Comparison of ENCODE assay signal across 1 cellular context in the genomic region with DNA sequence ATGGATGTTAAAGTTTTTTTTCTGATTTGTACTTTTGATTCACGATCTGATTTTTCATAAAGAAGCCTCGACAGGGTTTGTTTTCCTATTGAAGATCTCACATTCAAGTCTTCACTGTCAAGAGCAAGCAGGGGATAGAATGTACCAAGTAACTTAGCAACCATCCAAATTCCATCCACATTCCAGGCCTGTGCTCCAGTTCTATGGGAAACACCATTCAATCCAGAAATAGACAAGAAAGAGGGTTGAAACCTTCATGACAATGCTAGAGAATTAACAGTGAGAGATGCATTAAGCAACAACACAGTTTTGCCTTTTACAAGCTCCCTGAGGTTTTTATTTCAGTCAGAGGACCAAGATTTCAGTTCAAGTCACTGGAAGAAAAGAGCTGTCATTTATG.
TF ChIP-seq lines count a peak whose summit lies in the region.

No MANE protein-coding gene starts in this region.

TF ChIP-seq in GM23338, 12 proteins besides CTCF, POLR2A, EP300 and RAD21 (continued from another document):
- TF ChIP-seq, protein P1, sequence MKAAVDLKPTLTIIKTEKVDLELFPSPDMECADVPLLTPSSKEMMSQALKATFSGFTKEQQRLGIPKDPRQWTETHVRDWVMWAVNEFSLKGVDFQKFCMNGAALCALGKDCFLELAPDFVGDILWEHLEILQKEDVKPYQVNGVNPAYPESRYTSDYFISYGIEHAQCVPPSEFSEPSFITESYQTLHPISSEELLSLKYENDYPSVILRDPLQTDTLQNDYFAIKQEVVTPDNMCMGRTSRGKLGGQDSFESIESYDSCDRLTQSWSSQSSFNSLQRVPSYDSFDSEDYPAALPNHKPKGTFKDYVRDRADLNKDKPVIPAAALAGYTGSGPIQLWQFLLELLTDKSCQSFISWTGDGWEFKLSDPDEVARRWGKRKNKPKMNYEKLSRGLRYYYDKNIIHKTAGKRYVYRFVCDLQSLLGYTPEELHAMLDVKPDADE (IDR thresholded peaks at IDR 0.05): no peak
- TF ChIP-seq STAT1 (IDR thresholded peaks at IDR 0.05; ENCODE audit: unreplicated experiment) (no peak), EZH2phosphoT487 (IDR thresholded peaks at IDR 0.05; ENCODE audit: unreplicated experiment) (no peak), ZNF331 (CRISPR knock-in tag; IDR thresholded peaks at IDR 0.05; ENCODE audit: low read depth) (no peak), POLR2AphosphoS5 (IDR thresholded peaks at IDR 0.05; ENCODE audit: low read depth) (no peak), ZNF462 (CRISPR knock-in tag; IDR thresholded peaks at IDR 0.05) (no peak; the same call in 1 of the 2 replicates)
